In genomic region chr11:9758676-9759518, GRCh38 we compare ENCODE assay signal across 7 cellular contexts.
DNase-seq lines count a peak whose midpoint lies in the region; ATAC-seq and TF ChIP-seq lines count a peak whose summit lies in the region.

No MANE protein-coding gene starts in this region.

- H3K27ac Mint-ChIP-seq in activated CD4-positive, alpha-beta T cell treated with anti-CD3 and anti-CD28 coated beads for 36 hours = peak overlapping the region; percentile 98

- POLR2A ChIA-PET in GM10248 (lab: Yijun Ruan, JAX) (no interaction called here), HEK293 (lab: Yijun Ruan, JAX) (interaction anchor here (1.0 to 3.7 kb wide), 4 partner anchors 13 to 546 kb away, joined by 4 to 41 read pairs (median 6); partner anchors contain the start of gene ADM)
- POLR2A ChIA-PET in activated CD4-positive, alpha-beta T cell treated with anti-CD3 and anti-CD28 coated beads for 36 hours (lab: Charles Lee) = interaction anchor here (0.6 to 1.4 kb wide), 6 partner anchors 101 to 819 kb away, joined by 3 to 14 read pairs (median 4); partner anchors contain the start of gene WEE1

- peak; percentile 25 for ATAC-seq in activated CD4-positive, alpha-beta T cell treated with anti-CD3 and anti-CD28 coated beads for 36 hours

- intact Hi-C loops in activated CD4-positive, alpha-beta T cell treated with anti-CD3 and anti-CD28 coated beads for 36 hours (cut with DNase I, micrococcal nuclease) = loop anchor here (1.0 to 5.0 kb wide), 19 partner anchors 83 to 1077 kb away; partner anchors contain the start of genes AMPD3 (in 1 of the 2), RPL27A (in 1 of the 2), SWAP70 (in 1 of the 2) and TMEM41B (in 1 of the 2)

- TF ChIP-seq CTCF in GM10248 (IDR thresholded peaks at IDR 0.05; ENCODE audit: control extremely low read depth, extremely low read depth, low read depth, missing control alignments) = peak; percentile 48
- no peak for TF ChIP-seq CTCF in HEK293 (tag by site-specific recombination; IDR thresholded peaks at IDR 0.05)

- no peaks in the 10 kb centered on the region for H3K9me3 Mint-ChIP-seq in activated CD4-positive, alpha-beta T cell treated with anti-CD3 and anti-CD28 coated beads for 36 hours (ENCODE audit: low read depth)

- no peaks in the 10 kb centered on the region for H3K27me3 Mint-ChIP-seq in activated CD4-positive, alpha-beta T cell treated with anti-CD3 and anti-CD28 coated beads for 36 hours

- H3K27ac ChIP-seq in HEK293 (ENCODE audit: extremely low read depth, low read depth, low read length) = peak overlapping the region; percentile 82
- H3K27ac ChIP-seq in cingulate gyrus (ENCODE audit: low read depth, low read length) = peak overlapping the region; percentile 80

- CTCF ChIA-PET in GM10248 (lab: Yijun Ruan, JAX) (interaction anchor here (0.7 to 4.1 kb wide), 31 partner anchors 9 to 693 kb away, joined by 3 to 32 read pairs (median 4); partner anchors contain the start of gene WEE1), HEK293 (lab: Yijun Ruan, JAX) (interaction anchor here (0.6 to 2.5 kb wide), 46 partner anchors 8 to 977 kb away, joined by 3 to 19 read pairs (median 4); partner anchors contain the start of gene ADM)
- CTCF ChIA-PET in activated CD4-positive, alpha-beta T cell treated with anti-CD3 and anti-CD28 coated beads for 36 hours (lab: Charles Lee) = interaction anchor here (0.6 to 3.7 kb wide), 21 partner anchors 9 to 607 kb away, joined by 3 to 31 read pairs (median 4); partner anchors contain the start of genes ADM and WEE1

- H3K4me3 Mint-ChIP-seq in activated CD4-positive, alpha-beta T cell treated with anti-CD3 and anti-CD28 coated beads for 36 hours = peak overlapping the region; percentile 86

- H3K4me3 ChIP-seq in HEK293 (ENCODE audit: low read depth, low read length) = peak overlapping the region; percentile 69

- H3K36me3 Mint-ChIP-seq in activated CD4-positive, alpha-beta T cell treated with anti-CD3 and anti-CD28 coated beads for 36 hours (ENCODE audit: low read depth) = no peaks in the 10 kb centered on the region

- no peaks in the 10 kb centered on the region for H3K36me3 ChIP-seq in HEK293 (ENCODE audit: control insufficient read depth in 2 of 2, insufficient read depth in 1 of 2, low read length in 2 of 2)

- H3K9me3 ChIP-seq in HEK293 (ENCODE audit: control insufficient read depth, insufficient read depth, low read depth, low read length) = no peaks in the 10 kb centered on the region

- H3K4me1 Mint-ChIP-seq in activated CD4-positive, alpha-beta T cell treated with anti-CD3 and anti-CD28 coated beads for 36 hours = peaks cover 48% of the 10 kb centered on the region

- peak; percentile 73 for DNase-seq in GM10248 (ENCODE audit: extremely low spot score)
- peak; percentile 8 for DNase-seq in NCI-H128 (lab: John Stamatoyannopoulos, UW; ENCODE audit: unreplicated experiment)
- peak; percentile 80 for DNase-seq in activated CD4-positive, alpha-beta T cell treated with anti-CD3 and anti-CD28 coated beads for 36 hours
- DNase-seq in left kidney (ENCODE audit: low read depth, low spot score) = peak; percentile 89
- DNase-seq in stimulated activated CD4-positive, alpha-beta T cell treated with anti-CD3 and anti-CD28 coated beads, Interleukin-4, amount 100 ng/mL, for 1 hour = peak; percentile 59

- no peaks in the 10 kb centered on the region for H3K4me1 ChIP-seq in HEK293 (ENCODE audit: control insufficient read depth, insufficient read depth, low read length)

TF ChIP-seq in HEK293, 187 proteins besides CTCF, POLR2A, EP300 and RAD21 (continues in another document):
- TF ChIP-seq ZNF280C (tag by site-specific recombination; IDR thresholded peaks at IDR 0.05) (no peak), ZNF558 (tag by site-specific recombination; IDR thresholded peaks at IDR 0.05) (no peak), ZNF707 (tag by site-specific recombination; IDR thresholded peaks at IDR 0.05) (no peak), ZBTB21 (tag by site-specific recombination; IDR thresholded peaks at IDR 0.05) (no peak), ZNF626 (tag by site-specific recombination; IDR thresholded peaks at IDR 0.05) (no peak), KLF8 (tag by site-specific recombination; IDR thresholded peaks at IDR 0.05) (peak; percentile 45), HIC1 (tag by site-specific recombination; IDR thresholded peaks at IDR 0.05) (peak; percentile 63), SP3 (tag by site-specific recombination; IDR thresholded peaks at IDR 0.05) (peak; percentile 45; the same call in 1 of the 2 replicates), ZNF366 (tag by site-specific recombination; conservative IDR thresholded peaks at IDR 0.05) (no peak), ZBTB44 (tag by site-specific recombination; IDR thresholded peaks at IDR 0.05) (no peak), ZNF155 (tag by site-specific recombination; IDR thresholded peaks at IDR 0.05) (no peak), ZBTB8A (tag by site-specific recombination; IDR thresholded peaks at IDR 0.05) (peak; percentile 83), PRDM6 (tag by site-specific recombination; IDR thresholded peaks at IDR 0.05) (no peak), ZNF335 (tag by site-specific recombination; conservative IDR thresholded peaks at IDR 0.05) (peak; percentile 33; the same call in 1 of the 2 replicates), PRDM1 (tag by site-specific recombination; IDR thresholded peaks at IDR 0.05) (no peak), FEZF1 (tag by site-specific recombination; IDR thresholded peaks at IDR 0.05) (0 out of 2 replicates have a peak, but pooled peaks have one; percentile 4)

Comparison
In these comparisons a context has a peak if more than half of its experiments do, and no peak if none do; other contexts are left out.
1. Peak in every context shown above with its lines: DNase-seq, ATAC-seq, H3K4me3 ChIP-seq and H3K27ac ChIP-seq.
2. DNase-seq: peak in every context shown above with its lines; median percentile 89 in left kidney; 80 in activated CD4-positive, alpha-beta T cell treated with anti-CD3 and anti-CD28 coated beads for 36 hours; 73 in GM10248; 59 in stimulated activated CD4-positive, alpha-beta T cell treated with anti-CD3 and anti-CD28 coated beads, Interleukin-4, amount 100 ng/mL, for 1 hour; 8 in NCI-H128.